Comparison of ENCODE assay signal across 8 cellular contexts in genomic region chr5:151214614-151215545, GRCh38. TPM values are rescaled to one million over a fixed set of nuclear protein-coding genes. Genes with fewer than 3 reads are reported as not detected.
DNase-seq lines count a peak whose midpoint lies in the region; ATAC-seq and TF ChIP-seq lines count a peak whose summit lies in the region.

No MANE protein-coding gene starts in this region.

- no TSS peak for BruUV-seq in A673 (replicated peaks; lab: Mats Ljungman, UMichigan)

- CTCF ChIA-PET in A673 (lab: Charles Lee) = no interaction called here

- POLR2A ChIA-PET in A673 (lab: Charles Lee; ENCODE audit: low non-redundant PET) = interaction anchor here (0.5 kb wide), 1 partner anchor 924 kb away, joined by 5 read pairs; no protein-coding TSS in a partner anchor

- H3K27me3 ChIP-seq in SU-DHL-6 (ENCODE audit: low read length) = no peaks in the 10 kb centered on the region
- no peaks in the 10 kb centered on the region for H3K27me3 ChIP-seq in cardiac muscle cell
- no peaks in the 10 kb centered on the region for H3K27me3 ChIP-seq in suprapubic skin
- H3K27me3 ChIP-seq in A673 (replicated peaks; ENCODE audit: insufficient read depth, low read depth, low read length, poor library complexity) = no peaks in the 10 kb centered on the region

- no peaks in the 10 kb centered on the region for H3K36me3 Mint-ChIP-seq in nephron progenitor cell (ENCODE audit: low read depth)

- H3K9me3 ChIP-seq in SU-DHL-6 (ENCODE audit: insufficient read depth, low read length) (no peaks in the 10 kb centered on the region), cardiac muscle cell (ENCODE audit: low read depth) (no peaks in the 10 kb centered on the region), suprapubic skin (no peaks in the 10 kb centered on the region), A673 (ENCODE audit: low read depth, low read length, poor library complexity, severe bottlenecking) (no peaks in the 10 kb centered on the region)

- peak; percentile 46 for ATAC-seq in HG02970 (IDR thresholded peaks at IDR 0.05; ENCODE audit: low FRiP score, unreplicated experiment)

- no peak overlapping the region for H2AFZ ChIP-seq in SU-DHL-6 (ENCODE audit: low read depth, low read length, severe bottlenecking)

- peaks cover 75% of the 10 kb centered on the region for H3K79me2 ChIP-seq in SU-DHL-6 (ENCODE audit: insufficient read depth, low read length)

- H3K9me3 Mint-ChIP-seq in nephron progenitor cell = no peaks in the 10 kb centered on the region

- H3F3A ChIP-seq in SU-DHL-6 (ENCODE audit: insufficient read depth) = peaks cover 90% of the 10 kb centered on the region

- TF ChIP-seq CTCF in SU-DHL-6 (IDR thresholded peaks at IDR 0.05; ENCODE audit: insufficient read depth, low read length, poor library complexity, severe bottlenecking) = no peak
- TF ChIP-seq CTCF in cardiac muscle cell (IDR thresholded peaks at IDR 0.05; ENCODE audit: low read depth, low read length) = no peak
- TF ChIP-seq CTCF in suprapubic skin (IDR thresholded peaks at IDR 0.05) = no peak
- TF ChIP-seq CTCF in A673 (conservative IDR thresholded peaks at IDR 0.05; ENCODE audit: low read depth, low read length) = no peak
- no peak for TF ChIP-seq CTCF in nephron progenitor cell (IDR thresholded peaks at IDR 0.05)

- TF ChIP-seq EP300 in suprapubic skin (IDR thresholded peaks at IDR 0.05) = no peak

- no peaks in the 10 kb centered on the region for H4K20me1 ChIP-seq in SU-DHL-6 (ENCODE audit: low read depth, low read length)

- peak overlapping the region; percentile 96 for H3K4me2 ChIP-seq in SU-DHL-6 (ENCODE audit: low read depth, low read length, poor library complexity, severe bottlenecking)

- TF ChIP-seq POLR2A in suprapubic skin (IDR thresholded peaks at IDR 0.05) = no peak

- peaks cover 5% of the 10 kb centered on the region; the same call in 1 of the 2 replicates for H3K36me3 ChIP-seq in SU-DHL-6 (ENCODE audit: low read length)
- H3K36me3 ChIP-seq in cardiac muscle cell = no peaks in the 10 kb centered on the region
- H3K36me3 ChIP-seq in suprapubic skin = no peaks in the 10 kb centered on the region
- H3K36me3 ChIP-seq in A673 (ENCODE audit: insufficient read depth, low read length, poor library complexity, severe bottlenecking) = no peaks in the 10 kb centered on the region

- no peak overlapping the region for H3K4me3 Mint-ChIP-seq in nephron progenitor cell

- peak overlapping the region; percentile 36 for H3K4me3 ChIP-seq in SU-DHL-6 (ENCODE audit: insufficient read depth, low read length, poor library complexity, severe bottlenecking)
- no peak overlapping the region for H3K4me3 ChIP-seq in cardiac muscle cell
- H3K4me3 ChIP-seq in suprapubic skin = no peak overlapping the region
- H3K4me3 ChIP-seq in A673 (ENCODE audit: low read depth, low read length, poor library complexity, severe bottlenecking) = no peak overlapping the region

- intact Hi-C loops in A673 (cut with micrococcal nuclease; ENCODE audit: unreplicated experiment) = no loop called here

- H3K4me1 ChIP-seq in cardiac muscle cell (ENCODE audit: low read depth) (peaks cover 19% of the 10 kb centered on the region), suprapubic skin (peaks cover 37% of the 10 kb centered on the region), A673 (ENCODE audit: insufficient read depth, low read length, poor library complexity, severe bottlenecking) (no peaks in the 10 kb centered on the region)

- no peaks in the 10 kb centered on the region for H3K9me2 ChIP-seq in SU-DHL-6 (replicated peaks; ENCODE audit: insufficient read depth, low read length)

- H3K27ac ChIP-seq in SU-DHL-6 (ENCODE audit: low read depth, low read length) (peak overlapping the region; percentile 98), cardiac muscle cell (peak overlapping the region; percentile 87), suprapubic skin (no peak overlapping the region), A673 (ENCODE audit: low read depth, low read length, poor library complexity, severe bottlenecking) (no peak overlapping the region)

- H3K9ac ChIP-seq in SU-DHL-6 (ENCODE audit: low read length) = peak overlapping the region; percentile 96

- peaks cover 42% of the 10 kb centered on the region for H3K4me1 Mint-ChIP-seq in nephron progenitor cell

- no peak overlapping the region for H3K27ac Mint-ChIP-seq in nephron progenitor cell

- H3K27me3 Mint-ChIP-seq in nephron progenitor cell (ENCODE audit: low read depth, poor library complexity) = peaks cover 12% of the 10 kb centered on the region

- 73% methylated on average over 10 of the region's 10 CpGs for WGBS in suprapubic skin

- DNase-seq in activated CD4-positive, alpha-beta T cell treated with anti-CD3 and anti-CD28 coated beads for 48 hours = peak; percentile 25
- DNase-seq in activated CD4-positive, alpha-beta T cell treated with anti-CD3 and anti-CD28 coated beads for 1 hour = no peak
- DNase-seq in cardiac muscle cell (ENCODE audit: low read depth in 1 of 2, low spot score in 1 of 2) (peak in 1 of 2 donors; percentile 46), suprapubic skin (ENCODE audit: low spot score in 2 of 2) (peak; percentile 54 to 77), A673 (ENCODE audit: low spot score) (no peak), nephron progenitor cell (no peak)

RNA-seq across cellular contexts. Expression of gene CCDC69, which starts 9.0 kb away (rescaled TPM):
- total RNA-seq in cardiac muscle cell (85.4 and 104 TPM in 2 replicates), suprapubic skin (10 to 100 TPM; 11.5 to 32.3 (median 26.8) TPM), A673 (2021) (0.52 TPM in 1 of 2 replicates, not detected in the other)
- polyA plus RNA-seq in cardiac muscle cell = 70.4 and 102 TPM in 2 replicates

RNA-seq across cellular contexts. Expression of gene GM2A, which starts 38.1 kb away (rescaled TPM):
- total RNA-seq in cardiac muscle cell = 53.7 and 56.3 TPM in 2 replicates
- 34.3 and 36.5 TPM in 2 replicates for polyA plus RNA-seq in cardiac muscle cell
- total RNA-seq in suprapubic skin = 100 to 1,000 TPM in 3 of 4 donors, 10 to 100 TPM in 1; 99.3 to 167 (median 126) TPM
- total RNA-seq in A673 (2021) = 3.5 and 4.0 TPM in 2 replicates

RNA-seq across cellular contexts. Expression of gene ANXA6, which starts 57.3 kb away (rescaled TPM):
- 628 and 658 TPM in 2 replicates for total RNA-seq in cardiac muscle cell
- 404 and 448 TPM in 2 replicates for polyA plus RNA-seq in cardiac muscle cell
- total RNA-seq in suprapubic skin = 10 to 100 TPM; 21.7 to 64.4 (median 49.5) TPM
- 95.9 and 130 TPM in 2 replicates for total RNA-seq in A673 (2021)

Comparison
In these comparisons a context has a peak if more than half of its experiments do, and no peak if none do; other contexts are left out.
1. DNase-seq: peak in activated CD4-positive, alpha-beta T cell treated with anti-CD3 and anti-CD28 coated beads for 48 hours (single experiment) and suprapubic skin (2 of 2); none in activated CD4-positive, alpha-beta T cell treated with anti-CD3 and anti-CD28 coated beads for 1 hour (single experiment), A673 (single experiment) and nephron progenitor cell (single experiment).
2. H3K27ac ChIP-seq: peak in SU-DHL-6 (single experiment) and cardiac muscle cell (single experiment); none in suprapubic skin (single experiment) and A673 (single experiment).
3. RNA of gene GM2A, which starts 38.1 kb away (total RNA-seq): 99.3 to 167 TPM in suprapubic skin and 53.7 to 56.3 TPM in cardiac muscle cell; 3.5 to 4.0 TPM in A673; every median in the first group is over 10 times any median in the second.